In genomic region chr10:178208-178607, GRCh38 we compare ENCODE assay signal across 9 cellular contexts. TPM values are rescaled to one million over a fixed set of nuclear protein-coding genes. Genes with fewer than 3 reads are reported as not detected.
DNase-seq lines count a peak whose midpoint lies in the region; ATAC-seq and TF ChIP-seq lines count a peak whose summit lies in the region.
"Had no signal": no experiment of that assay in that cellular context is flagged by ENCODE, and none has a peak within 500 bp of the region (broad histone marks: within the 10 kb centered on the region; RNA-seq: fewer than 3 reads in every experiment).

No MANE protein-coding gene starts in this region.

- no peaks in the 10 kb centered on the region for H4K20me1 ChIP-seq in OCI-LY1 (ENCODE audit: insufficient read depth, low read length)
- no peaks in the 10 kb centered on the region for H4K20me1 ChIP-seq in fibroblast of lung (ENCODE audit: control insufficient read depth, extremely low read depth, insufficient read depth, low read length)

- H3K4me2 ChIP-seq in OCI-LY1 (ENCODE audit: low read length), result no peak overlapping the region
- no peak overlapping the region for H3K4me2 ChIP-seq in fibroblast of lung (ENCODE audit: extremely low read depth, insufficient read depth, low read length)

- H3K4me3 Mint-ChIP-seq in T-cell, result no peak overlapping the region
- H3K4me3 Mint-ChIP-seq: activated B cell treated with CpG ODN at 0.5 μM for 24 hours had no signal

- H3K27me3 Mint-ChIP-seq in T-cell, result no peaks in the 10 kb centered on the region
- H3K27me3 Mint-ChIP-seq: activated B cell treated with CpG ODN at 0.5 μM for 24 hours had no signal

- H3K4me3 ChIP-seq in OCI-LY1 (ENCODE audit: low read depth, low read length, poor library complexity, severe bottlenecking) (no peak overlapping the region), fibroblast of lung (replicated peaks in 1 of 4; ENCODE audit: control extremely low read depth in 1 of 4, insufficient read depth in 1 of 4, low read depth in 3 of 4, low read length in 4 of 4) (no peak overlapping the region), spleen (no peak overlapping the region)

- H3F3A ChIP-seq in OCI-LY1 (ENCODE audit: insufficient read depth, low read length), result no peaks in the 10 kb centered on the region

- no peak for TF ChIP-seq POLR2A in spleen (IDR thresholded peaks at IDR 0.05)

- ATAC-seq in T-cell (replicated peaks in 1 of 4) (no peak), GM19324 (IDR thresholded peaks at IDR 0.05; ENCODE audit: low FRiP score, unreplicated experiment) (no peak)

- H3K9ac ChIP-seq in OCI-LY1 (ENCODE audit: low read length) (no peak overlapping the region), fibroblast of lung (ENCODE audit: insufficient read depth, low read length) (no peak overlapping the region)

- H3K4me1 ChIP-seq in OCI-LY1 (ENCODE audit: insufficient read depth, low read length, severe bottlenecking) (no peaks in the 10 kb centered on the region), fibroblast of lung (ENCODE audit: control insufficient read depth, extremely low read depth, insufficient read depth, low read length) (no peaks in the 10 kb centered on the region), spleen (peaks cover 0 to 15% (median 3%) of the 10 kb centered on the region in 6 donors)

- no peak overlapping the region for H3K27ac Mint-ChIP-seq in T-cell
- H3K27ac Mint-ChIP-seq: activated B cell treated with CpG ODN at 0.5 μM for 24 hours had no signal

- H2AFZ ChIP-seq in OCI-LY1 (ENCODE audit: low read length) (no peak overlapping the region), fibroblast of lung (ENCODE audit: low read length) (no peak overlapping the region)

- H3K36me3 Mint-ChIP-seq in T-cell, result peaks cover 23% of the 10 kb centered on the region

- CTCF ChIA-PET in T-cell (lab: Charles Lee), result no interaction called here

- H3K9me3 Mint-ChIP-seq in T-cell, result peaks cover 0 to under 1% (median 0%) of the 10 kb centered on the region in 3 donors
- H3K9me3 Mint-ChIP-seq: activated B cell treated with CpG ODN at 0.5 μM for 24 hours had no signal

- no peaks in the 10 kb centered on the region for H3K9me2 ChIP-seq in OCI-LY1 (ENCODE audit: low read depth, low read length)

- intact Hi-C loops in spleen (cut with DNase I; ENCODE audit: low total_unique reads), result no loop called here

- POLR2A ChIA-PET in T-cell (lab: Charles Lee), result no interaction called here

- H3K27me3 ChIP-seq in OCI-LY1 (ENCODE audit: insufficient read depth, low read length) (no peaks in the 10 kb centered on the region), fibroblast of lung (ENCODE audit: control insufficient read depth, insufficient read depth, low read length) (no peaks in the 10 kb centered on the region), spleen (replicated peaks in 1 of 7) (no peaks in the 10 kb centered on the region)

- H3K79me2 ChIP-seq in OCI-LY1 (ENCODE audit: insufficient read depth, low read length) (no peaks in the 10 kb centered on the region), fibroblast of lung (ENCODE audit: control insufficient read depth, insufficient read depth, low read length) (no peaks in the 10 kb centered on the region)

- 52 to 75% (median 60%) methylated on average over 2 of the region's 2 CpGs for WGBS in spleen, 5 donors

- TF ChIP-seq CTCF in OCI-LY1 (IDR thresholded peaks at IDR 0.05; ENCODE audit: low read length) (peak; percentile 45; the same call in 1 of the 2 replicates), fibroblast of lung (conservative IDR thresholded peaks at IDR 0.05 in 1 of 2, IDR thresholded peaks at IDR 0.05 in 1 of 2; ENCODE audit: low read depth in 1 of 2, low read length in 2 of 2) (peak in 1 of 2 donors; percentile 14), spleen (IDR thresholded peaks at IDR 0.05 in 8 of 11, conservative IDR thresholded peaks at IDR 0.05 in 3 of 11) (peak in 9 of 11 experiments; percentile 7 to 58 (median 47))

- DNase-seq in NCI-H748 (lab: John Stamatoyannopoulos, UW; ENCODE audit: unreplicated experiment) (peak; percentile 34), NCI-H748 treated with DMSO at 0.1 percent for 48 hours (lab: John Stamatoyannopoulos, UW) (no peak), fibroblast of lung (ENCODE audit: low read depth in 2 of 2) (peak; percentile 45 to 76), spleen (no peak), T-cell (no peak), mucosa of gallbladder (ENCODE audit: low spot score) (no peak)
- DNase-seq: activated B cell treated with CpG ODN at 0.5 μM for 24 hours had no signal

- H3K9me3 ChIP-seq in OCI-LY1 (ENCODE audit: low read length), result no peaks in the 10 kb centered on the region
- no peaks in the 10 kb centered on the region for H3K9me3 ChIP-seq in fibroblast of lung (ENCODE audit: control insufficient read depth, insufficient read depth, low read depth, low read length)
- peaks cover 0 to under 1% (median 0%) of the 10 kb centered on the region in 8 donors for H3K9me3 ChIP-seq in spleen

- peaks cover 18 to 31% (median 25%) of the 10 kb centered on the region in 3 donors for H3K4me1 Mint-ChIP-seq in T-cell

- no peak overlapping the region for H3K27ac ChIP-seq in OCI-LY1 (ENCODE audit: low read depth, low read length, poor library complexity, severe bottlenecking)
- H3K27ac ChIP-seq in fibroblast of lung (ENCODE audit: insufficient read depth, low read length), result no peak overlapping the region
- H3K27ac ChIP-seq in spleen, result no peak overlapping the region

- H3K36me3 ChIP-seq in OCI-LY1 (ENCODE audit: insufficient read depth, low read length) (no peaks in the 10 kb centered on the region), fibroblast of lung (ENCODE audit: control insufficient read depth, insufficient read depth, low read length) (no peaks in the 10 kb centered on the region), spleen (peaks cover 0 to 33% (median 10%) of the 10 kb centered on the region in 6 donors)

RNA-seq across cellular contexts. Expression of gene ZMYND11, which starts 43.0 kb away (rescaled TPM):
- 57.0 and 57.5 TPM in 2 replicates for total RNA-seq in fibroblast of lung
- 60.6 and 68.4 TPM in 2 replicates for polyA plus RNA-seq in fibroblast of lung
- polyA plus RNA-seq in fibroblast of lung (2012), result 40.7 and 47.9 TPM in 2 replicates
- polyA minus RNA-seq in fibroblast of lung (ENCODE audit: low replicate concordance), result 7.1 and 11.3 TPM in 2 replicates
- total RNA-seq in spleen, result 10 to 100 TPM; 47.2 to 65.3 (median 52.3) TPM
- polyA plus RNA-seq in spleen, result 10 to 100 TPM; 20.3 to 31.1 (median 23.5) TPM
- total RNA-seq in T-cell, result 10 to 100 TPM; 44.5 to 56.0 (median 50.9) TPM
- total RNA-seq in mucosa of gallbladder, result 82.5 TPM

Comparison
In these comparisons a context has a peak if more than half of its experiments do, and no peak if none do; other contexts are left out.
1. DNase-seq: peak in NCI-H748 (single experiment) and fibroblast of lung (2 of 2); none in NCI-H748 treated with DMSO at 0.1 percent for 48 hours (single experiment), spleen (single experiment), T-cell (0 of 34) and mucosa of gallbladder (single experiment).